13 cellular contexts compared by ENCODE assay signal in the genomic region with DNA sequence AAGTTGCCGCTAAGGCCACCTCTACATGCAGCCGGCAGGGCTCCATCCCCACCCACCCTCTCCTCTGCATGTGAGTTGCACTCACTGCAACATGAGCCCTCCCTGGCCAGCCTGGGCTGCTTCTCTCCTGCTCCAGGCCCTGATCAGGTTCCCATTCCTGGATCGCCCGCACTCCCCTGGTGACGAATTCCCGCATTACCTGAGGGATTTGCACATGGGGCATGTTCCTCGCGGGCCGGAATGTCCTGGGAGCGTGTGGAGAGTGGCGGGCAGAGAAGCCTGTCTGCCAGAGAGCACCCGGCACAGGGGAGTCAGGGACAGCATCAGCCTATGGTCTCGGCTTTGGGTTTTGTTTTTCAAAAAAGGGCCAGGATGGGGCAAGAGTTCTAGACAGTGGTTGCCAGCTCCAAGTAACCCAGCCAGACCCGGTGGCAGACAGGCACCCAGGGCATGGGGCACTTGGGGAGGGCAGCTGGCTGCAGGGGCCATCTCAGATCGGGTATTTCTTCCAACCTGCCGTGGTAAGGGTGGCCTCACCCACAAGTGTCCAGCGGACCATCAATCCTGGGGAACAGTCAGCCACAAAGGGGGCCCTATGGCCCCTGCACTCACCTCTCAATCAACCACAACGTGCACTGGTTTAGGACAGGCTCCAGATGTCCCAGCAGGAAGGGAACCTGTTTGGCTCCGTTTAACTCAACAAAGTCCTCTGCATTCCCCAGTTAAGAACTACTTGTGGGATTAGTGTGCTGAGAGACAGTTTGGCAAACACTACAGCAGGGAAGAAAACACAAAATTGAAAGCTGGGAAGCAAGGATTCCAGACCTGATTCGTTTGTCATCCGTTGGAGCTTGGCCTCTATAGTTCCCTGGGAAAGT.
"Had no signal": no experiment of that assay in that cellular context is flagged by ENCODE, and none has a peak within 500 bp of the region (broad histone marks: within the 10 kb centered on the region; RNA-seq: fewer than 3 reads in every experiment).

No MANE protein-coding gene starts in this region.

- ATAC-seq: right lobe of liver; stimulated activated naive B cell treated with anti-CD40 and anti-IgM and Interleukin-4, amounts not matched to agents 10 μg/mL and 1 μg/mL and 100 μg/mL, for 72 hours had no signal

- H3K27me3 ChIP-seq: right lobe of liver had no signal

- H3K4me1 ChIP-seq: right lobe of liver had no signal

- H3K27ac ChIP-seq: right lobe of liver had no signal

- H3K9me3 ChIP-seq: right lobe of liver had no signal

- DNase-seq: activated CD4-positive, alpha-beta memory T cell treated with anti-CD3 and anti-CD28 coated beads, Interleukin-2, amount 10 ng/mL, durations not matched to agents 7 days and 5 days; activated CD4-positive, alpha-beta T cell treated with anti-CD3 and anti-CD28 coated beads for 1 hour; activated gamma-delta T cell; activated naive CD8-positive, alpha-beta T cell treated with anti-CD3 and anti-CD28 coated beads, Interleukin-2, amount 10 ng/mL, durations not matched to agents 7 days and 5 days; activated T-cell treated with anti-CD3 and anti-CD28 coated beads, Interleukin-2, amount 50 U/mL, for 48 hours; anterior cingulate cortex; foreskin melanocyte; naive B cell; stimulated activated CD4-positive, alpha-beta T cell treated with anti-CD3 and anti-CD28 coated beads, Interleukin-2, amount 100 ng/mL, for 24 hours; stimulated activated naive B cell treated with anti-CD40 and anti-IgM and Interleukin-4, amounts not matched to agents 10 μg/mL and 1 μg/mL and 100 μg/mL, for 72 hours; T-helper 9 cell had no signal

- H3K36me3 Mint-ChIP-seq: activated naive CD8-positive, alpha-beta T cell treated with anti-CD3 and anti-CD28 coated beads, Interleukin-2, amount 10 ng/mL, durations not matched to agents 7 days and 5 days had no signal

- H3K4me1 Mint-ChIP-seq: naive B cell had no signal

- H3K27me3 Mint-ChIP-seq: activated CD4-positive, alpha-beta memory T cell treated with anti-CD3 and anti-CD28 coated beads, Interleukin-2, amount 10 ng/mL, durations not matched to agents 7 days and 5 days; activated naive CD8-positive, alpha-beta T cell treated with anti-CD3 and anti-CD28 coated beads, Interleukin-2, amount 10 ng/mL, durations not matched to agents 7 days and 5 days; naive B cell; stimulated activated naive B cell treated with anti-CD40 and anti-IgM and Interleukin-4, amounts not matched to agents 10 μg/mL and 1 μg/mL and 100 μg/mL, for 72 hours; type B pancreatic cell had no signal

- H3K4me3 Mint-ChIP-seq: activated CD4-positive, alpha-beta memory T cell treated with anti-CD3 and anti-CD28 coated beads, Interleukin-2, amount 10 ng/mL, durations not matched to agents 7 days and 5 days; activated naive CD8-positive, alpha-beta T cell treated with anti-CD3 and anti-CD28 coated beads, Interleukin-2, amount 10 ng/mL, durations not matched to agents 7 days and 5 days; stimulated activated naive B cell treated with anti-CD40 and anti-IgM and Interleukin-4, amounts not matched to agents 10 μg/mL and 1 μg/mL and 100 μg/mL, for 72 hours; type B pancreatic cell had no signal

- H3K9me3 Mint-ChIP-seq: activated CD4-positive, alpha-beta memory T cell treated with anti-CD3 and anti-CD28 coated beads, Interleukin-2, amount 10 ng/mL, durations not matched to agents 7 days and 5 days; activated naive CD8-positive, alpha-beta T cell treated with anti-CD3 and anti-CD28 coated beads, Interleukin-2, amount 10 ng/mL, durations not matched to agents 7 days and 5 days; naive B cell; stimulated activated naive B cell treated with anti-CD40 and anti-IgM and Interleukin-4, amounts not matched to agents 10 μg/mL and 1 μg/mL and 100 μg/mL, for 72 hours; type B pancreatic cell had no signal

- H3K4me3 ChIP-seq: right lobe of liver had no signal

- H3K27ac Mint-ChIP-seq: activated CD4-positive, alpha-beta memory T cell treated with anti-CD3 and anti-CD28 coated beads, Interleukin-2, amount 10 ng/mL, durations not matched to agents 7 days and 5 days; stimulated activated naive B cell treated with anti-CD40 and anti-IgM and Interleukin-4, amounts not matched to agents 10 μg/mL and 1 μg/mL and 100 μg/mL, for 72 hours; type B pancreatic cell had no signal
